In the genomic region with DNA sequence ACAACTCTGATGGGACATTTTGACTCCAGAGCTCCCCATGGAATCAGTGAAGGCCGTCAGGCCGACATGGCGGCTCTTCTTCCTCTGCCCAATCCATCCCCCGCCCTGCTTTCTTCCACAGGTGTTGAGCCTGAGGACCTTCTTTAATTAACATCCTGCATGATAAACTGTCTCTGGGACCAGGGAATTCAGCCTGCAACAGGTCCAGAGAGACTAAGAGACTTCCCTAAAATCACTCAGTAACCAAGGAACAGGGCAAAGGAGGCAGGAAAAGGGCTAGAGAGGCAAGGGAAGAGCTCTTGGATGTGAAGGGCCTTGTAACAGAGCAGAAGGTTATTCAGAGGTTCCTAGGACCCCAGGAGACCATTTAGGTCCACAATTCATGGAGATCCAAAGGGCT, we compare ENCODE assay signal across 21 cellular contexts.
"Had no signal": no experiment of that assay in that cellular context is flagged by ENCODE, and none has a peak within 500 bp of the region (broad histone marks: within the 10 kb centered on the region; RNA-seq: fewer than 3 reads in every experiment).

No MANE protein-coding gene starts in this region.

- H3K4me3 Mint-ChIP-seq: activated naive CD4-positive, alpha-beta T cell treated with anti-CD3 and anti-CD28 coated beads, Interleukin-2, amount 50 U/mL, for 24 hours; activated T-cell treated with anti-CD3 and anti-CD28 coated beads, Interleukin-2, amount 50 U/mL, for 72 hours; dendritic cell treated with granulocyte-macrophage colony-stimulating factor and Interleukin-4, amounts not matched to agents 40 ng/mL and 50 ng/mL, for 4 days; natural killer cell; stimulated activated naive CD8-positive, alpha-beta T cell treated with anti-CD3 and anti-CD28 coated beads, Interleukin-15, Interleukin-2, amounts not matched to agents 100 ng/mL and 50 ng/mL, for 24 hours had no signal

- DNase-seq: activated CD8-positive, alpha-beta memory T cell treated with anti-CD3 and anti-CD28 coated beads for 24 hours; activated effector memory CD4-positive, alpha-beta T cell treated with anti-CD3 and anti-CD28 coated beads, Interleukin-2, amount 50 U/mL, for 16 hours; activated T-cell treated with anti-CD3 and anti-CD28 coated beads, Interleukin-2, amount 50 U/mL, for 72 hours; amniotic stem cell; effector memory CD4-positive, alpha-beta T cell; kidney glomerular epithelial cell; mesenchymal stem cell; natural killer cell; posterior cingulate gyrus; stimulated activated CD4-positive, alpha-beta T cell treated with anti-CD3 and anti-CD28 coated beads, Interleukin-2, amount 100 ng/mL, for 24 hours; T-helper 1 cell; T1000; uterus had no signal

- H3K9me3 ChIP-seq: esophagus muscularis mucosa, gastroesophageal sphincter, heart left ventricle, tibial nerve, uterus had no signal

- H3K36me3 ChIP-seq: esophagus muscularis mucosa, gastroesophageal sphincter, heart left ventricle, tibial nerve, uterus had no signal

- H3K4me3 ChIP-seq: esophagus muscularis mucosa, gastroesophageal sphincter, heart left ventricle, tibial nerve, uterus had no signal

- H3K4me1 ChIP-seq: uterus had no signal

- H3K9me3 Mint-ChIP-seq: activated naive CD4-positive, alpha-beta T cell treated with anti-CD3 and anti-CD28 coated beads, Interleukin-2, amount 50 U/mL, for 24 hours; activated T-cell treated with anti-CD3 and anti-CD28 coated beads, Interleukin-2, amount 50 U/mL, for 72 hours; dendritic cell treated with granulocyte-macrophage colony-stimulating factor and Interleukin-4, amounts not matched to agents 40 ng/mL and 50 ng/mL, for 4 days; natural killer cell; stimulated activated naive CD8-positive, alpha-beta T cell treated with anti-CD3 and anti-CD28 coated beads, Interleukin-15, Interleukin-2, amounts not matched to agents 100 ng/mL and 50 ng/mL, for 24 hours had no signal

- ATAC-seq: activated T-cell treated with anti-CD3 and anti-CD28 coated beads, Interleukin-2, amount 50 U/mL, for 72 hours; gastroesophageal sphincter; natural killer cell had no signal

- H3K36me3 Mint-ChIP-seq: activated naive CD4-positive, alpha-beta T cell treated with anti-CD3 and anti-CD28 coated beads, Interleukin-2, amount 50 U/mL, for 24 hours; natural killer cell had no signal

- H3K27ac Mint-ChIP-seq: activated naive CD4-positive, alpha-beta T cell treated with anti-CD3 and anti-CD28 coated beads, Interleukin-2, amount 50 U/mL, for 24 hours; activated T-cell treated with anti-CD3 and anti-CD28 coated beads, Interleukin-2, amount 50 U/mL, for 72 hours; dendritic cell treated with granulocyte-macrophage colony-stimulating factor and Interleukin-4, amounts not matched to agents 40 ng/mL and 50 ng/mL, for 4 days; natural killer cell had no signal

- FAIRE-seq: endothelial cell of umbilical vein had no signal

- H3K27me3 ChIP-seq: esophagus muscularis mucosa, heart left ventricle, tibial nerve, uterus had no signal

- H3K27ac ChIP-seq: esophagus muscularis mucosa, gastroesophageal sphincter, tibial nerve, uterus had no signal
